22 cellular contexts compared by ENCODE assay signal in genomic region chr2:194443926-194444325, GRCh38.
"Had no signal": no experiment of that assay in that cellular context is flagged by ENCODE, and none has a peak within 500 bp of the region (broad histone marks: within the 10 kb centered on the region; RNA-seq: fewer than 3 reads in every experiment).

No MANE protein-coding gene starts in this region.

- DNase-seq: dorsolateral prefrontal cortex; effector CD4-positive, alpha-beta T cell; esophagus squamous epithelium; kidney; mesenchymal stem cell; midbrain; naive thymus-derived CD4-positive, alpha-beta T cell; right lobe of liver; small intestine; stimulated activated CD4-positive, alpha-beta T cell treated with anti-CD3 and anti-CD28 coated beads, Interleukin-15, amount 100 ng/mL, for 24 hours; stimulated activated CD4-positive, alpha-beta T cell treated with anti-CD3 and anti-CD28 coated beads, Interleukin-2, amount 100 ng/mL, for 48 hours; stimulated activated naive CD4-positive, alpha-beta T cell; stimulated activated naive CD8-positive, alpha-beta T cell treated with anti-CD3 and anti-CD28 coated beads, Interleukin-15, amount 100 ng/mL, for 72 hours; transverse colon; upper lobe of right lung; uterus had no signal

- H3K9ac ChIP-seq: neural progenitor cell, parathyroid adenoma had no signal

- H3K4me1 ChIP-seq: esophagus squamous epithelium, neural progenitor cell, parathyroid adenoma, right lobe of liver, suprapubic skin, transverse colon, upper lobe of right lung, uterus had no signal

- H2AFZ ChIP-seq: neural progenitor cell, parathyroid adenoma had no signal

- H3K36me3 ChIP-seq: esophagus squamous epithelium, neural progenitor cell, right lobe of liver, suprapubic skin, transverse colon, upper lobe of right lung, uterus had no signal

- H3K4me2 ChIP-seq: neural progenitor cell had no signal

- FAIRE-seq: colon, frontal cortex, kidney, small intestine had no signal

- H3K27me3 ChIP-seq: dorsolateral prefrontal cortex, esophagus squamous epithelium, neural progenitor cell, right lobe of liver, suprapubic skin, transverse colon, upper lobe of right lung, uterus had no signal

- H3K9me3 ChIP-seq: esophagus squamous epithelium, right lobe of liver, suprapubic skin, transverse colon, upper lobe of right lung, uterus had no signal

- H3K79me2 ChIP-seq: parathyroid adenoma had no signal

- H3K27ac ChIP-seq: dorsolateral prefrontal cortex, esophagus squamous epithelium, neural progenitor cell, parathyroid adenoma, right lobe of liver, suprapubic skin, transverse colon, upper lobe of right lung, uterus had no signal

- H3K4me3 ChIP-seq: dorsolateral prefrontal cortex, esophagus squamous epithelium, lung, neural progenitor cell, right lobe of liver, suprapubic skin, transverse colon, upper lobe of right lung, uterus had no signal
